ENCODE assay signal across 21 cellular contexts in genomic region chr1:4684142-4684541, GRCh38. TPM values are rescaled to one million over a fixed set of nuclear protein-coding genes. Genes with fewer than 3 reads are reported as not detected.
A peak's percentile ranks its signal among the peaks of the same experiment; 100 is the strongest.
DNase-seq lines count a peak whose midpoint lies in the region; ATAC-seq, FAIRE-seq and TF ChIP-seq lines count a peak whose summit lies in the region.
"Had no signal": no experiment of that assay in that cellular context is flagged by ENCODE, and none has a peak within 500 bp of the region (broad histone marks: within the 10 kb centered on the region; RNA-seq: fewer than 3 reads in every experiment).

No MANE protein-coding gene starts in this region.

- H3K9me3 ChIP-seq in kidney (ENCODE audit: control insufficient read depth in 1 of 2, low read length in 2 of 2), result peaks cover 0 to 4% of the 10 kb centered on the region in 2 donors

- intact Hi-C loops in kidney (cut with DNase I), result no loop called here

- no peak overlapping the region for H3K27ac ChIP-seq in kidney (ENCODE audit: low read depth in 2 of 2, low read length in 2 of 2)
- H3K27ac ChIP-seq in temporal lobe (ENCODE audit: low read depth, low read length), result peak overlapping the region; percentile 99
- H3K27ac ChIP-seq: GM23248, SK-N-MC had no signal

- ATAC-seq in GM18519 (IDR thresholded peaks at IDR 0.05; ENCODE audit: low FRiP score, unreplicated experiment), result no peak
- ATAC-seq: CD8-positive, alpha-beta T cell; GM12878 had no signal

- in situ Hi-C loops in astrocyte of the spinal cord (cut with HindIII; ENCODE audit: low sequenced_read_pairs), result no loop called here

- no peak overlapping the region for H3K4me3 ChIP-seq in astrocyte of the spinal cord (ENCODE audit: low read depth, low read length)
- no peak overlapping the region for H3K4me3 ChIP-seq in kidney (ENCODE audit: low read length in 2 of 2)
- H3K4me3 ChIP-seq: GM12878, GM23248, SK-N-MC had no signal

- DNase-seq in HT1080 (ENCODE audit: low read depth), result peak; percentile 89
- DNase-seq in astrocyte of the spinal cord (ENCODE audit: low read depth, low spot score), result peak; percentile 17
- peak; percentile 30 for DNase-seq in kidney
- DNase-seq in NCI-H748 treated with DMSO at 0.1 percent for 48 hours (lab: John Stamatoyannopoulos, UW), result no peak
- DNase-seq in ecto neural progenitor cell (ENCODE audit: low spot score), result no peak
- no peak for DNase-seq in AML-193 (lab: John Stamatoyannopoulos, UW)
- DNase-seq: CD8-positive, alpha-beta T cell; DMS79 treated with DMSO at 0.1 percent for 48 hours; GDM1; GM23248; KG1; NCI-H1092 treated with DMSO at 0.1 percent for 48 hours; NCI-H2081 treated with DMSO at 0.1 percent for 48 hours; NCI-H510A treated with DMSO at 0.1 percent for 48 hours; Right ventricle myocardium superior had no signal

- no peak for TF ChIP-seq CTCF in astrocyte of the spinal cord (IDR thresholded peaks at IDR 0.05; ENCODE audit: low read depth, low read length)
- TF ChIP-seq CTCF in kidney (IDR thresholded peaks at IDR 0.05; ENCODE audit: borderline replicate concordance, extremely low read depth, insufficient read depth), result no peak

- no peaks in the 10 kb centered on the region for H3K4me1 ChIP-seq in kidney (ENCODE audit: control insufficient read depth in 1 of 2, insufficient read depth in 1 of 2, low read depth in 1 of 2, low read length in 2 of 2)

- no peak for FAIRE-seq in kidney (lab: Jason Lieb, UNC)
- FAIRE-seq: GM12878 had no signal

- H3K36me3 ChIP-seq in kidney (ENCODE audit: control insufficient read depth in 1 of 2, insufficient read depth in 2 of 2, low read length in 2 of 2), result no peaks in the 10 kb centered on the region

- H3K9ac ChIP-seq in kidney (ENCODE audit: low read length in 2 of 2), result no peak overlapping the region
- H3K9ac ChIP-seq: GM23248 had no signal

RNA-seq across cellular contexts. Expression of gene AJAP1, which starts 29.7 kb away (rescaled TPM):
- total RNA-seq in HT1080 (2014; rRNA removed; shearing (Covaris generic)), result 26.1 and 26.4 TPM in 2 replicates
- polyA plus RNA-seq in HT1080 (2015; cell fraction: cytosol; rRNA removed), result 16.6 and 19.0 TPM in 2 replicates
- 12.6 and 14.5 TPM in 2 replicates for polyA plus RNA-seq in HT1080 (2015; cell fraction: nucleus; rRNA removed)
- total RNA-seq in kidney (5.5 TPM), temporal lobe (21.9 TPM)
- 2.7 TPM for polyA plus RNA-seq in kidney (ENCODE audit: insufficient read depth, low read depth, low replicate concordance)
- total RNA-seq: GM12878, MCF 10A had no signal
- polyA plus RNA-seq: AG04450, GM12878 had no signal

Comparison
In these comparisons a context has a peak if more than half of its experiments do, and no peak if none do; other contexts are left out.
1. DNase-seq: peak in HT1080 (single experiment), astrocyte of the spinal cord (single experiment) and kidney (single experiment); none in NCI-H748 treated with DMSO at 0.1 percent for 48 hours (single experiment), ecto neural progenitor cell (single experiment) and AML-193 (0 of 2).